Comparison of ENCODE assay signal across 17 cellular contexts in the genomic region with DNA sequence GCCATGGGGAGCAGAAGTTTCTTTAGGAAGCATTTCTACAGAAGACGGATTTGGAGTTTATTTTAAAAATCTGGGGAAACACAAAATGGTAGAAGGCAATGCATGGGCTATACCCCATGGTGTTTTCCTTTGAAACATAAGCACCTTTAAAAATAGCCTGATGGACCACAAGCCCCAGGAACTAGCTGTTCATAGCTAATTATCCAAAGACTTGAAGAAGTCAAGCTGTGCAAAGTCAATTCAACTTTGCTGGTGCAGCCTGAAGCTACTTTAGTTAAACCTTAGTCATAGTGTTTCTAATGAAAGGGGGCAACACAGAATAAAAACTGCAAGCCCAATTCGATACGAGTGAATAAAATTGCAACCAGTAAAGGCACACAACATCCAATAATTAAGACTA.
"Had no signal": no experiment of that assay in that cellular context is flagged by ENCODE, and none has a peak within 500 bp of the region (broad histone marks: within the 10 kb centered on the region; RNA-seq: fewer than 3 reads in every experiment).

No MANE protein-coding gene starts in this region.

- H3K27ac ChIP-seq: breast epithelium, gastroesophageal sphincter, heart left ventricle, ovary, psoas muscle, WERI-Rb-1 had no signal

- H3K9me3 ChIP-seq: breast epithelium, gastroesophageal sphincter, heart left ventricle, ovary, psoas muscle had no signal

- H3K27me3 ChIP-seq: breast epithelium, gastroesophageal sphincter, heart left ventricle, ovary had no signal

- ATAC-seq: gastroesophageal sphincter; heart left ventricle; left cardiac atrium; mucosa of descending colon; naive thymus-derived CD4-positive, alpha-beta T cell; psoas muscle; right cardiac atrium had no signal

- H3K4me3 ChIP-seq: breast epithelium, gastroesophageal sphincter, heart left ventricle, mucosa of descending colon, ovary, psoas muscle had no signal

- H3K36me3 ChIP-seq: breast epithelium, gastroesophageal sphincter, heart left ventricle, ovary, WERI-Rb-1 had no signal

- DNase-seq: activated CD4-positive, alpha-beta T cell treated with anti-CD3 and anti-CD28 coated beads, Interleukin-2, amount 50 U/mL, for 4 hours; activated gamma-delta T cell; cerebellar nuclear complex; cortex of kidney; heart left ventricle; left cardiac atrium; mesenchymal stem cell; mucosa of descending colon; naive thymus-derived CD4-positive, alpha-beta T cell; ovary; psoas muscle; right cardiac atrium; stimulated activated CD4-positive, alpha-beta T cell treated with anti-CD3 and anti-CD28 coated beads, Interleukin-2, amount 100 ng/mL, for 48 hours; trophoblast cell; WERI-Rb-1 had no signal

- H3K4me1 ChIP-seq: breast epithelium, gastroesophageal sphincter, heart left ventricle, psoas muscle had no signal
